In genomic region chr5:131067596-131067995, GRCh38 we compare ENCODE assay signal across 17 cellular contexts.
A peak's percentile ranks its signal among the peaks of the same experiment; 100 is the strongest.
DNase-seq lines count a peak whose midpoint lies in the region; ATAC-seq and TF ChIP-seq lines count a peak whose summit lies in the region.
"Had no signal": no experiment of that assay in that cellular context is flagged by ENCODE, and none has a peak within 500 bp of the region (broad histone marks: within the 10 kb centered on the region; RNA-seq: fewer than 3 reads in every experiment).

No MANE protein-coding gene starts in this region.

- H3K9me3 Mint-ChIP-seq in T-helper 1 cell treated with Interleukin-12 subunit alpha and Interleukin-12 subunit beta and Interleukin-4 antibody, amounts not matched to agents 30 μg/mL and 1 μg/mL, for 36 hours, result peaks cover 17% of the 10 kb centered on the region
- H3K9me3 Mint-ChIP-seq in CD4-positive, alpha-beta T cell, result peaks cover 9% of the 10 kb centered on the region
- peaks cover 14% of the 10 kb centered on the region for H3K9me3 Mint-ChIP-seq in chondrocyte (ENCODE audit: low read depth)

- no peaks in the 10 kb centered on the region for H3K27me3 ChIP-seq in CD4-positive, alpha-beta T cell (ENCODE audit: control insufficient read depth, insufficient read depth, low read length)
- H3K27me3 ChIP-seq: gastroesophageal sphincter had no signal

- no peaks in the 10 kb centered on the region for H3K27me3 Mint-ChIP-seq in T-helper 1 cell treated with Interleukin-12 subunit alpha and Interleukin-12 subunit beta and Interleukin-4 antibody, amounts not matched to agents 30 μg/mL and 1 μg/mL, for 36 hours (ENCODE audit: low read depth)
- no peaks in the 10 kb centered on the region for H3K27me3 Mint-ChIP-seq in CD4-positive, alpha-beta T cell
- H3K27me3 Mint-ChIP-seq in chondrocyte (ENCODE audit: low read depth), result no peaks in the 10 kb centered on the region
- H3K27me3 Mint-ChIP-seq: IgD-negative memory B cell, type B pancreatic cell had no signal

- H3K27ac Mint-ChIP-seq in T-helper 1 cell treated with Interleukin-12 subunit alpha and Interleukin-12 subunit beta and Interleukin-4 antibody, amounts not matched to agents 30 μg/mL and 1 μg/mL, for 36 hours, result peak overlapping the region; percentile 8
- peak overlapping the region; percentile 94 for H3K27ac Mint-ChIP-seq in CD4-positive, alpha-beta T cell
- H3K27ac Mint-ChIP-seq in chondrocyte (ENCODE audit: unreplicated experiment), result no peak overlapping the region
- H3K27ac Mint-ChIP-seq: IgD-negative memory B cell, type B pancreatic cell had no signal

- no peak overlapping the region for H3K4me3 Mint-ChIP-seq in T-helper 1 cell treated with Interleukin-12 subunit alpha and Interleukin-12 subunit beta and Interleukin-4 antibody, amounts not matched to agents 30 μg/mL and 1 μg/mL, for 36 hours
- H3K4me3 Mint-ChIP-seq in CD4-positive, alpha-beta T cell, result no peak overlapping the region
- H3K4me3 Mint-ChIP-seq in chondrocyte (ENCODE audit: unreplicated experiment), result no peak overlapping the region
- H3K4me3 Mint-ChIP-seq: type B pancreatic cell had no signal

- H3K27ac ChIP-seq in CD4-positive, alpha-beta T cell (ENCODE audit: low read depth, low read length), result no peak overlapping the region
- H3K27ac ChIP-seq: 22Rv1, coronary artery, gastroesophageal sphincter had no signal

- peaks cover 50% of the 10 kb centered on the region for H3K4me1 Mint-ChIP-seq in T-helper 1 cell treated with Interleukin-12 subunit alpha and Interleukin-12 subunit beta and Interleukin-4 antibody, amounts not matched to agents 30 μg/mL and 1 μg/mL, for 36 hours (ENCODE audit: low read depth)
- peaks cover 52% of the 10 kb centered on the region for H3K4me1 Mint-ChIP-seq in CD4-positive, alpha-beta T cell (ENCODE audit: low read depth)
- no peaks in the 10 kb centered on the region for H3K4me1 Mint-ChIP-seq in chondrocyte (ENCODE audit: low read depth)

- no peak for TF ChIP-seq CTCF in CD4-positive, alpha-beta T cell (IDR thresholded peaks at IDR 0.05)
- TF ChIP-seq CTCF in chondrocyte (IDR thresholded peaks at IDR 0.05), result no peak

- DNase-seq in T-helper 1 cell (no peak), OCI-M1 (lab: John Stamatoyannopoulos, UW) (peak; percentile 83), amniotic epithelial cell (ENCODE audit: low read depth) (peak; percentile 7), chondrocyte (ENCODE audit: low spot score) (no peak), NCI-H2196 treated with DMSO at 0.1 percent for 48 hours (lab: John Stamatoyannopoulos, UW; ENCODE audit: unreplicated experiment) (no peak)
- no peak for DNase-seq in CD4-positive, alpha-beta T cell
- DNase-seq: activated CD4-positive, CD25-positive, alpha-beta regulatory T cell treated with anti-CD3 and anti-CD28 coated beads, Interleukin-2, amount 50 U/mL, for 72 hours; NCI-H1105; posterior cingulate gyrus; stimulated activated naive CD4-positive, alpha-beta T cell had no signal

- POLR2A ChIA-PET in CD4-positive, alpha-beta T cell (lab: Charles Lee), result no interaction called here

- peaks cover 19% of the 10 kb centered on the region for H3K9me3 ChIP-seq in CD4-positive, alpha-beta T cell (ENCODE audit: control insufficient read depth, low read length)

- CTCF ChIA-PET in CD4-positive, alpha-beta T cell (lab: Charles Lee), result interaction anchor here (1.4 kb wide), 1 partner anchor 9 kb away, joined by 3 read pairs; no protein-coding TSS in a partner anchor

- peaks cover 20% of the 10 kb centered on the region for H3K36me3 Mint-ChIP-seq in T-helper 1 cell treated with Interleukin-12 subunit alpha and Interleukin-12 subunit beta and Interleukin-4 antibody, amounts not matched to agents 30 μg/mL and 1 μg/mL, for 36 hours (ENCODE audit: low read depth)
- H3K36me3 Mint-ChIP-seq in CD4-positive, alpha-beta T cell (ENCODE audit: low read depth), result peaks cover 21% of the 10 kb centered on the region
- no peaks in the 10 kb centered on the region for H3K36me3 Mint-ChIP-seq in chondrocyte (ENCODE audit: low read depth)
- H3K36me3 Mint-ChIP-seq: type B pancreatic cell had no signal

- intact Hi-C loops in CD4-positive, alpha-beta T cell (cut with DNase I, micrococcal nuclease), result loop anchor here in 1 of 2 experiments (5.0 kb wide), 1 partner anchor 195 kb away; no protein-coding TSS in a partner anchor

- no peak for ATAC-seq in CD4-positive, alpha-beta T cell (ENCODE audit: poor library complexity)
- no peak for ATAC-seq in HG02759 (IDR thresholded peaks at IDR 0.05; ENCODE audit: unreplicated experiment)
- ATAC-seq: gastroesophageal sphincter had no signal

Comparison
In these comparisons a context has a peak if more than half of its experiments do, and no peak if none do; other contexts are left out.
1. DNase-seq: peak in OCI-M1 (single experiment) and amniotic epithelial cell (single experiment); none in T-helper 1 cell (0 of 5), CD4-positive, alpha-beta T cell (0 of 10), chondrocyte (single experiment) and NCI-H2196 treated with DMSO at 0.1 percent for 48 hours (single experiment).